ENCODE assay signal across 8 cellular contexts in the genomic region with DNA sequence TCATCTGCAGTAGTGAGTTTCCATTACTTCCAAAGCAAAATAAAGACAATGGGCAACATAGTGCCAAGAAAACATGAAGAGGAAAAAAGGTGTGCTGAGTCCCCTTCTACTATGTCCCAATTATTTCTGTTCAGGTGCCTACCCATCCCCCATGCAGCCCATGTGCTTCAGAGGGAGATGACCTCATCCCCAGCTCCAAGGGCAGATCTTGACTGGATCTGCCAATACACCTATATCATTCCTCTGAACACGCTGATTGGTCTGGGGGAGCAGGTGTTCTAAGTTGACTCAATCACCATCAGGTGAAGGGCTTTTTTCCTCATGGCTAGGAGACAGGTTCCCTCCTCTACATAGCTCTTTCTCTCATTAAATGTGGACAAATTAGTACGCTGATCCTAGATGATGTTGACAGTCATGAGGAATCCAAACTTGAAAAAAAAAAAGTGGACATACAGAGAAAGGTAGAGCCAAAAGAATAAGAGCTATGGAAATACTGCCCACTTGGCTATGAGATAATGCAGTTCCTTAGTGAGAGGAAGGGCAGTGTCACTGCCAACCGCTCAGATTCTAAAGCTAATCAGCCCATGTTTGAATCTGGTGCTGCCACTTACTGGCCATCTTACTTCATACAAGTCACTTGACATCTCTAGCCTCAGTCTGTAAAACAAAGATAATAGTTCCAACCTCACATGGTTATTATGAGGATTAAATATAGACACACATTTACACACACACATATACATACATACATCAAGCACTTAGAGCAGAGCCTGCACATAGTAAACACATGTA. TPM values are rescaled to one million over a fixed set of nuclear protein-coding genes. Genes with fewer than 3 reads are reported as not detected.
DNase-seq lines count a peak whose midpoint lies in the region; TF ChIP-seq lines count a peak whose summit lies in the region.

No MANE protein-coding gene starts in this region.

- H3K27me3 Mint-ChIP-seq in progenitor cell of endocrine pancreas = no peaks in the 10 kb centered on the region
- H3K27me3 Mint-ChIP-seq in activated naive CD4-positive, alpha-beta T cell treated with anti-CD3 and anti-CD28 coated beads for 36 hours (ENCODE audit: low read depth) = no peaks in the 10 kb centered on the region

- H3K4me3 ChIP-seq in fibroblast of the aortic adventitia (ENCODE audit: low read depth, low read length) = no peak overlapping the region
- no peak overlapping the region for H3K4me3 ChIP-seq in effector memory CD4-positive, alpha-beta T cell (ENCODE audit: insufficient read depth, low read depth, low read length, poor library complexity, severe bottlenecking)

- H3K27ac ChIP-seq in effector memory CD4-positive, alpha-beta T cell (ENCODE audit: insufficient read depth, low read length, poor library complexity, severe bottlenecking) = no peak overlapping the region

- no peaks in the 10 kb centered on the region for H3K4me1 Mint-ChIP-seq in progenitor cell of endocrine pancreas (ENCODE audit: low read depth)
- no peaks in the 10 kb centered on the region for H3K4me1 Mint-ChIP-seq in activated naive CD4-positive, alpha-beta T cell treated with anti-CD3 and anti-CD28 coated beads for 36 hours (ENCODE audit: low read depth)

- peaks cover 2% of the 10 kb centered on the region for H3K36me3 Mint-ChIP-seq in progenitor cell of endocrine pancreas (ENCODE audit: insufficient read depth)
- H3K36me3 Mint-ChIP-seq in activated naive CD4-positive, alpha-beta T cell treated with anti-CD3 and anti-CD28 coated beads for 36 hours (ENCODE audit: low read depth) = no peaks in the 10 kb centered on the region

- TF ChIP-seq CTCF in fibroblast of the aortic adventitia (IDR thresholded peaks at IDR 0.05; ENCODE audit: insufficient read depth, low read length) (peak; percentile 30), progenitor cell of endocrine pancreas (IDR thresholded peaks at IDR 0.05; ENCODE audit: unreplicated experiment) (peak; percentile 11)

- DNase-seq in HCEC 1CT (peak; percentile 56), OCI-M1 (lab: John Stamatoyannopoulos, UW) (peak; percentile 68), fibroblast of the aortic adventitia (ENCODE audit: low read depth) (peak; percentile 66), progenitor cell of endocrine pancreas (ENCODE audit: low spot score, unreplicated experiment) (no peak), islet precursor cell (no peak), epidermal melanocyte (ENCODE audit: insufficient read length, low spot score) (no peak)
- DNase-seq in activated naive CD4-positive, alpha-beta T cell treated with anti-CD3 and anti-CD28 coated beads for 36 hours = no peak
- no peak for DNase-seq in effector memory CD4-positive, alpha-beta T cell

- no peaks in the 10 kb centered on the region for H3K36me3 ChIP-seq in effector memory CD4-positive, alpha-beta T cell (ENCODE audit: control insufficient read depth, insufficient read depth, low read length)

- no peaks in the 10 kb centered on the region for H3K9me3 Mint-ChIP-seq in progenitor cell of endocrine pancreas (ENCODE audit: low read depth)
- no peaks in the 10 kb centered on the region for H3K9me3 Mint-ChIP-seq in activated naive CD4-positive, alpha-beta T cell treated with anti-CD3 and anti-CD28 coated beads for 36 hours

- no peaks in the 10 kb centered on the region for H3K4me1 ChIP-seq in effector memory CD4-positive, alpha-beta T cell (ENCODE audit: control insufficient read depth, insufficient read depth, low read length, poor library complexity, severe bottlenecking)

- intact Hi-C loops in activated naive CD4-positive, alpha-beta T cell treated with anti-CD3 and anti-CD28 coated beads for 36 hours (cut with micrococcal nuclease) = no loop called here

- no peak overlapping the region for H3K4me3 Mint-ChIP-seq in progenitor cell of endocrine pancreas (ENCODE audit: low read depth)
- H3K4me3 Mint-ChIP-seq in activated naive CD4-positive, alpha-beta T cell treated with anti-CD3 and anti-CD28 coated beads for 36 hours = no peak overlapping the region

- H3K27ac Mint-ChIP-seq in progenitor cell of endocrine pancreas = no peak overlapping the region
- H3K27ac Mint-ChIP-seq in activated naive CD4-positive, alpha-beta T cell treated with anti-CD3 and anti-CD28 coated beads for 36 hours = no peak overlapping the region

- CTCF ChIA-PET in activated naive CD4-positive, alpha-beta T cell treated with anti-CD3 and anti-CD28 coated beads for 36 hours (lab: Charles Lee) = interaction anchor here (0.7 to 1.3 kb wide), 2 partner anchors 131 to 132 kb away, joined by 4 to 5 read pairs; no protein-coding TSS in a partner anchor

- no peaks in the 10 kb centered on the region for H3K9me3 ChIP-seq in effector memory CD4-positive, alpha-beta T cell (ENCODE audit: control insufficient read depth, low read length)

- no peaks in the 10 kb centered on the region for H3K27me3 ChIP-seq in effector memory CD4-positive, alpha-beta T cell (replicated peaks; ENCODE audit: control insufficient read depth, insufficient read depth, low read length, poor library complexity, severe bottlenecking)

RNA-seq across cellular contexts. Expression of gene PRELID2, which starts 23.1 kb away (rescaled TPM):
- total RNA-seq in fibroblast of the aortic adventitia (ENCODE audit: low replicate concordance) (12.3 and 35.4 TPM in 2 replicates), progenitor cell of endocrine pancreas (21.2 and 21.4 TPM in 2 replicates)
- total RNA-seq in activated naive CD4-positive, alpha-beta T cell treated with anti-CD3 and anti-CD28 coated beads for 36 hours = under 1 TPM; 0.12 to 0.17 TPM

Comparison
In these comparisons a context has a peak if more than half of its experiments do, and no peak if none do; other contexts are left out.
1. DNase-seq: peak in HCEC 1CT (single experiment), OCI-M1 (single experiment) and fibroblast of the aortic adventitia (single experiment); none in progenitor cell of endocrine pancreas (single experiment), activated naive CD4-positive, alpha-beta T cell treated with anti-CD3 and anti-CD28 coated beads for 36 hours (single experiment), effector memory CD4-positive, alpha-beta T cell (0 of 3), islet precursor cell (single experiment) and epidermal melanocyte (single experiment).
2. RNA of gene PRELID2, which starts 23.1 kb away (total RNA-seq): 12.3 to 35.4 TPM in fibroblast of the aortic adventitia and 21.2 to 21.4 TPM in progenitor cell of endocrine pancreas; 0.12 to 0.17 TPM in activated naive CD4-positive, alpha-beta T cell treated with anti-CD3 and anti-CD28 coated beads for 36 hours; every median in the first group is over 10 times any median in the second.